In genomic region chr12:52144512-52145227, GRCh38 we compare ENCODE assay signal across 21 cellular contexts. TPM values are rescaled to one million over a fixed set of nuclear protein-coding genes. Genes with fewer than 3 reads are reported as not detected.
A peak's percentile ranks its signal among the peaks of the same experiment; 100 is the strongest.
DNase-seq lines count a peak whose midpoint lies in the region; ATAC-seq and TF ChIP-seq lines count a peak whose summit lies in the region.
"Had no signal": no experiment of that assay in that cellular context is flagged by ENCODE, and none has a peak within 500 bp of the region (broad histone marks: within the 10 kb centered on the region; RNA-seq: fewer than 3 reads in every experiment).

No MANE protein-coding gene starts in this region.

- TF ChIP-seq CTCF in PC-3 (conservative IDR thresholded peaks at IDR 0.05; ENCODE audit: low read depth, low read length), result no peak
- no peak for TF ChIP-seq CTCF in endodermal cell (conservative IDR thresholded peaks at IDR 0.05)
- no peak for TF ChIP-seq CTCF in type B pancreatic cell (conservative IDR thresholded peaks at IDR 0.05)

- CTCF ChIA-PET in PC-3 (lab: Charles Lee), result interaction anchor here (0.6 to 0.7 kb wide), 3 partner anchors 48 to 850 kb away, joined by 3 to 7 read pairs (median 4); no protein-coding TSS in a partner anchor

- no peak overlapping the region for H3K4me3 Mint-ChIP-seq in endodermal cell
- no peak overlapping the region for H3K4me3 Mint-ChIP-seq in type B pancreatic cell
- H3K4me3 Mint-ChIP-seq: activated CD4-positive, alpha-beta memory T cell treated with anti-CD3 and anti-CD28 coated beads for 36 hours; activated naive CD8-positive, alpha-beta T cell treated with anti-CD3 and anti-CD28 coated beads, Interleukin-2, amount 10 ng/mL, durations not matched to agents 7 days and 5 days; IgD-negative memory B cell had no signal

- no peak overlapping the region for H3K4me2 ChIP-seq in PC-3 (ENCODE audit: low read length)

- DNase-seq in PC-3, result no peak
- DNase-seq in endodermal cell, result no peak
- no peak for DNase-seq in type B pancreatic cell (ENCODE audit: extremely low spot score, unreplicated experiment)
- no peak for DNase-seq in AML-193 (lab: John Stamatoyannopoulos, UW)
- no peak for DNase-seq in head of caudate nucleus
- no peak for DNase-seq in HUDEP-2 (lab: John Stamatoyannopoulos, UW; ENCODE audit: unreplicated experiment in 76 of 76)
- DNase-seq in MV-4-11 (lab: John Stamatoyannopoulos, UW), result no peak
- DNase-seq: activated CD4-positive, alpha-beta memory T cell treated with anti-CD3 and anti-CD28 coated beads for 36 hours; activated naive CD8-positive, alpha-beta T cell treated with anti-CD3 and anti-CD28 coated beads, Interleukin-2, amount 10 ng/mL, durations not matched to agents 7 days and 5 days; activated T-cell treated with anti-CD3 and anti-CD28 coated beads, Interleukin-2, amount 50 U/mL, for 48 hours; C1 segment of cervical spinal cord; DMS79 treated with DMSO at 0.1 percent for 48 hours; effector CD8-positive, alpha-beta T cell; NCI-H2081; NCI-H526; OCI-M1; right cardiac atrium; tibial artery had no signal

- H3K9me3 ChIP-seq in PC-3 (ENCODE audit: low read length), result no peaks in the 10 kb centered on the region
- H3K9me3 ChIP-seq in endodermal cell (ENCODE audit: control insufficient read depth, low read length), result no peaks in the 10 kb centered on the region
- H3K9me3 ChIP-seq in mucosa of rectum (ENCODE audit: control insufficient read depth in 2 of 2, low read length in 2 of 2), result no peaks in the 10 kb centered on the region
- H3K9me3 ChIP-seq: tibial artery had no signal

- H3K36me3 Mint-ChIP-seq in endodermal cell (ENCODE audit: low read depth) (no peaks in the 10 kb centered on the region), type B pancreatic cell (no peaks in the 10 kb centered on the region)
- H3K36me3 Mint-ChIP-seq: activated CD4-positive, alpha-beta memory T cell treated with anti-CD3 and anti-CD28 coated beads for 36 hours; activated naive CD8-positive, alpha-beta T cell treated with anti-CD3 and anti-CD28 coated beads, Interleukin-2, amount 10 ng/mL, durations not matched to agents 7 days and 5 days had no signal

- no peaks in the 10 kb centered on the region for H3K9me2 ChIP-seq in PC-3 (replicated peaks; ENCODE audit: low read length)

- H3K4me1 ChIP-seq in PC-3 (ENCODE audit: insufficient read depth, low read length), result peaks cover 64% of the 10 kb centered on the region
- H3K4me1 ChIP-seq in endodermal cell (ENCODE audit: control insufficient read depth, insufficient read depth, low read length), result no peaks in the 10 kb centered on the region
- H3K4me1 ChIP-seq in mucosa of rectum (ENCODE audit: control insufficient read depth in 2 of 2, insufficient read depth in 2 of 2, low read length in 2 of 2), result peaks cover 47 to 58% of the 10 kb centered on the region in 2 donors

- H3K4me3 ChIP-seq in PC-3 (ENCODE audit: low read length) (no peak overlapping the region), endodermal cell (ENCODE audit: low read length) (no peak overlapping the region), mucosa of rectum (ENCODE audit: low read length in 2 of 2) (no peak overlapping the region)
- H3K4me3 ChIP-seq: cardiac muscle cell, tibial artery had no signal

- BruUV-seq in PC-3 (replicated peaks; lab: Mats Ljungman, UMichigan), result no TSS peak

- H3K4me1 Mint-ChIP-seq in endodermal cell (peaks cover 6% of the 10 kb centered on the region), type B pancreatic cell (ENCODE audit: unreplicated experiment) (peaks cover 40% of the 10 kb centered on the region)
- H3K4me1 Mint-ChIP-seq: activated naive CD8-positive, alpha-beta T cell treated with anti-CD3 and anti-CD28 coated beads, Interleukin-2, amount 10 ng/mL, durations not matched to agents 7 days and 5 days had no signal

- H3K36me3 ChIP-seq in PC-3 (ENCODE audit: low read depth, low read length), result no peaks in the 10 kb centered on the region
- H3K36me3 ChIP-seq in endodermal cell (ENCODE audit: control insufficient read depth, insufficient read depth, low read length), result no peaks in the 10 kb centered on the region
- no peaks in the 10 kb centered on the region for H3K36me3 ChIP-seq in mucosa of rectum (ENCODE audit: control insufficient read depth in 2 of 2, insufficient read depth in 2 of 2, low read length in 2 of 2)
- H3K36me3 ChIP-seq: cardiac muscle cell, tibial artery had no signal

- no peaks in the 10 kb centered on the region for H3K27me3 ChIP-seq in PC-3 (ENCODE audit: low read length)
- no peaks in the 10 kb centered on the region for H3K27me3 ChIP-seq in endodermal cell (ENCODE audit: control insufficient read depth, insufficient read depth, low read length, poor library complexity, severe bottlenecking)
- H3K27me3 ChIP-seq in mucosa of rectum (ENCODE audit: control insufficient read depth in 2 of 2, insufficient read depth in 2 of 2, low read length in 2 of 2), result no peaks in the 10 kb centered on the region
- H3K27me3 ChIP-seq: cardiac muscle cell, tibial artery had no signal

- H3K27ac Mint-ChIP-seq in endodermal cell, result peak overlapping the region; percentile 39
- H3K27ac Mint-ChIP-seq in type B pancreatic cell, result peak overlapping the region; percentile 85
- H3K27ac Mint-ChIP-seq: activated CD4-positive, alpha-beta memory T cell treated with anti-CD3 and anti-CD28 coated beads for 36 hours; IgD-negative memory B cell had no signal

- H3K27me3 Mint-ChIP-seq in endodermal cell (ENCODE audit: insufficient read depth) (no peaks in the 10 kb centered on the region), type B pancreatic cell (no peaks in the 10 kb centered on the region)
- H3K27me3 Mint-ChIP-seq: activated CD4-positive, alpha-beta memory T cell treated with anti-CD3 and anti-CD28 coated beads for 36 hours had no signal

- H3F3A ChIP-seq in PC-3 (ENCODE audit: low read length, unreplicated experiment), result no peaks in the 10 kb centered on the region

- 93 to 94% methylated on average over 10 to 16 of the region's 16 CpGs for WGBS in endodermal cell (ENCODE audit: insufficient coverage in 1 of 2, insufficient read length in 1 of 2), 2 experiments

- H3K9ac ChIP-seq in PC-3 (ENCODE audit: low read length) (peak overlapping the region; percentile 98), endodermal cell (ENCODE audit: extremely low read depth, low read length, poor library complexity, severe bottlenecking) (no peak overlapping the region), mucosa of rectum (ENCODE audit: low read depth in 1 of 2, low read length in 2 of 2) (peak overlapping the region in 1 of 2 donors; percentile 75)

- H3K27ac ChIP-seq in PC-3 (ENCODE audit: low read length), result peak overlapping the region; percentile 100
- peak overlapping the region; percentile 7 for H3K27ac ChIP-seq in endodermal cell (ENCODE audit: low read depth, low read length)
- peak overlapping the region; percentile 63 to 79 for H3K27ac ChIP-seq in mucosa of rectum (ENCODE audit: low read depth in 2 of 2, low read length in 2 of 2)
- H3K27ac ChIP-seq: cardiac muscle cell, tibial artery had no signal

- intact Hi-C loops in PC-3 (cut with micrococcal nuclease) (loop anchor here (5.0 kb wide), 3 partner anchors 298 to 728 kb away; no protein-coding TSS in a partner anchor), head of caudate nucleus (cut with DNase I) (loop anchor here (10.0 kb wide), 1 partner anchor 830 kb away; no protein-coding TSS in a partner anchor)

- H4K20me1 ChIP-seq in PC-3 (ENCODE audit: low read length), result no peaks in the 10 kb centered on the region

- POLR2A ChIA-PET in PC-3 (lab: Charles Lee; ENCODE audit: unreplicated experiment), result interaction anchor here (0.6 kb wide), 3 partner anchors 95 to 736 kb away, joined by 3 to 12 read pairs (median 3); no protein-coding TSS in a partner anchor

- no peak for ATAC-seq in PC-3
- ATAC-seq: right cardiac atrium had no signal

- no peaks in the 10 kb centered on the region for H3K9me3 Mint-ChIP-seq in endodermal cell
- no peaks in the 10 kb centered on the region for H3K9me3 Mint-ChIP-seq in type B pancreatic cell
- H3K9me3 Mint-ChIP-seq: activated CD4-positive, alpha-beta memory T cell treated with anti-CD3 and anti-CD28 coated beads for 36 hours; activated naive CD8-positive, alpha-beta T cell treated with anti-CD3 and anti-CD28 coated beads, Interleukin-2, amount 10 ng/mL, durations not matched to agents 7 days and 5 days; IgD-negative memory B cell had no signal

- H3K79me2 ChIP-seq in PC-3 (ENCODE audit: low read length), result peaks cover 25% of the 10 kb centered on the region

- H2AFZ ChIP-seq in PC-3 (ENCODE audit: low read length), result no peak overlapping the region

RNA-seq across cellular contexts. Expression of gene KRT80, which starts 47.1 kb away (rescaled TPM):
- total RNA-seq in PC-3 (2014; rRNA removed) (19.8 and 30.1 TPM in 2 replicates), endodermal cell (under 1 TPM; 0.07 to 0.09 TPM), type B pancreatic cell (ENCODE audit: low replicate concordance) (23.1 and 65.1 TPM in 2 replicates)
- 0.11 TPM for polyA plus RNA-seq in endodermal cell (2013, experiment 1 of 2)
- polyA plus RNA-seq in endodermal cell (2013, experiment 2 of 2), result 0.08 TPM
- total RNA-seq: activated CD4-positive, alpha-beta memory T cell treated with anti-CD3 and anti-CD28 coated beads for 36 hours; activated naive CD8-positive, alpha-beta T cell treated with anti-CD3 and anti-CD28 coated beads, Interleukin-2, amount 10 ng/mL, durations not matched to agents 7 days and 5 days; cardiac muscle cell had no signal
- polyA plus RNA-seq: cardiac muscle cell, IgD-negative memory B cell had no signal

Comparison
In these comparisons a context has a peak if more than half of its experiments do, and no peak if none do; other contexts are left out.
1. H3K27ac ChIP-seq: peak in every context shown above with its lines; median percentile 100 in PC-3; 71 in mucosa of rectum; 7 in endodermal cell.
2. RNA of gene KRT80, which starts 47.1 kb away (total RNA-seq): 23.1 to 65.1 TPM in type B pancreatic cell and 19.8 to 30.1 TPM in PC-3; 0.07 to 0.09 TPM in endodermal cell; every median in the first group is over 10 times any median in the second.